ENCODE assay signal across 8 cellular contexts in the genomic region with DNA sequence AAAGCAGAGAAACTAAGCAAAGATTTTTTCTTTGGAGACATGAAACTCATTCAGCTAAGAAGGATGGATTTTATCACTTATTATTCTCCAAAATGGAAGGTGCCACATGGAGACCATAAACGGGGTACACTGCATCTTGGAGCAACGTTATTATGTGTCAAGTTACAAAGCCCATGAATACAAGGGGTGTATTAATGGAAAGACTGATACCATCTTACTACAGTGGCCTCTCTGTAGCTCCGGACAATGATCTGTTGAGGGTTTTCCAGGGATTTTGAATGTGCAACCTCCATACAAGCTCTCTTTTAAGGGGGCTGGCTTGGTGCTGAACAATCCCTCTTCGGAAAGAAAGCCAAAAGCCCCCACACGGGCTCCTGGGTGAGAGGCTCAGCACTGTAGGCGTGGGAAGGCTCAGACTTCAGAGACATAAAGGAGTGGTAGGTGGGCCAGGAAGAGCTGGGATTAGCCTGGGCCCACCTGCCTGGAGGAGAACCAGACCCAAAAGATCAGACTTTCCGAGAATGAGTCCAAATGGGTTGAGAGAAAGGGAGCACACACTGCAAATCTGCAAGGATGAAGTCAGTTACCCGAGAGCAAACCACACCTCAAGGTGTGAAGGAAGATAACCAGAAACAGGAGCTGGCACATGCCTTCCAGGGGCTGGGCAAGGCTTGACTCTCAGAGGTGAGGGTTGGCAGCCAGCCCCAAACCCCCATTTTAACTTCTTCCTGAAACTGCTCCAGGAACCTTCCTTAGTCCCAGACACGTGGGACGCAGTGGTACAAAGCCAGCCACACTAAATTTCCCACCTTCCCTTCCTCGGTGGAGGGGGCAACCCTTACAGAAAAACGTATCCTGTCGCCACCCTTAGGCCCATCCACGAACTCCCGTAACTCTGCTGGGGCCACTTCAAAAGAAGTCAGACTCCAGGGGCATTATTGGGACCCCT. TPM values are rescaled to one million over a fixed set of nuclear protein-coding genes. Genes with fewer than 3 reads are reported as not detected.
DNase-seq lines count a peak whose midpoint lies in the region; ATAC-seq and TF ChIP-seq lines count a peak whose summit lies in the region.

No MANE protein-coding gene starts in this region.

- ATAC-seq in GM19397 (IDR thresholded peaks at IDR 0.05; ENCODE audit: unreplicated experiment) (no peak), HG03045 (IDR thresholded peaks at IDR 0.05; ENCODE audit: unreplicated experiment) (no peak)

- DNase-seq in HK-2 (ENCODE audit: unreplicated experiment) (peak; percentile 24), left ventricle myocardium inferior (no peak), skeletal muscle cell (ENCODE audit: low read depth) (no peak), SIG-M5 treated with dmso at 0.1 percent for 504 hours (lab: John Stamatoyannopoulos, UW; ENCODE audit: unreplicated experiment) (no peak)
- DNase-seq in activated CD4-positive, alpha-beta memory T cell treated with anti-CD3 and anti-CD28 coated beads for 36 hours, result peak; percentile 29
- no peak for DNase-seq in stimulated activated CD4-positive, alpha-beta T cell treated with anti-CD3 and anti-CD28 coated beads, Interleukin-4, amount 100 ng/mL, for 4 hours

- POLR2A ChIA-PET in activated CD4-positive, alpha-beta memory T cell treated with anti-CD3 and anti-CD28 coated beads for 36 hours (lab: Charles Lee), result interaction anchor here (1.5 to 1.6 kb wide), 2 partner anchors 11 to 22 kb away, joined by 3 to 7 read pairs; no protein-coding TSS in a partner anchor

- CTCF ChIA-PET in activated CD4-positive, alpha-beta memory T cell treated with anti-CD3 and anti-CD28 coated beads for 36 hours (lab: Charles Lee), result interaction anchor here (0.6 to 6.4 kb wide), 3 partner anchors 13 to 22 kb away, joined by 5 to 25 read pairs (median 7); no protein-coding TSS in a partner anchor

- no peak for TF ChIP-seq CTCF in left ventricle myocardium inferior (IDR thresholded peaks at IDR 0.05; ENCODE audit: borderline replicate concordance)

- H3K27me3 Mint-ChIP-seq in activated CD4-positive, alpha-beta memory T cell treated with anti-CD3 and anti-CD28 coated beads for 36 hours, result peaks cover 3% of the 10 kb centered on the region

- H3K4me1 Mint-ChIP-seq in activated CD4-positive, alpha-beta memory T cell treated with anti-CD3 and anti-CD28 coated beads for 36 hours (ENCODE audit: low read depth), result peaks cover 76% of the 10 kb centered on the region

- peak overlapping the region; percentile 79 for H3K27ac Mint-ChIP-seq in activated CD4-positive, alpha-beta memory T cell treated with anti-CD3 and anti-CD28 coated beads for 36 hours

- H3K4me3 ChIP-seq in left ventricle myocardium inferior (peak overlapping the region; percentile 78), skeletal muscle cell (ENCODE audit: low read depth, low read length) (peak overlapping the region; percentile 95)

- H3K4me1 ChIP-seq in left ventricle myocardium inferior, result peaks cover 69% of the 10 kb centered on the region

- peaks cover 4% of the 10 kb centered on the region for H3K9me3 ChIP-seq in left ventricle myocardium inferior (replicated peaks)

- peak overlapping the region; percentile 93 for H3K27ac ChIP-seq in left ventricle myocardium inferior (replicated peaks)

- peaks cover 3% of the 10 kb centered on the region for H3K36me3 Mint-ChIP-seq in activated CD4-positive, alpha-beta memory T cell treated with anti-CD3 and anti-CD28 coated beads for 36 hours

- H3K9me3 Mint-ChIP-seq in activated CD4-positive, alpha-beta memory T cell treated with anti-CD3 and anti-CD28 coated beads for 36 hours, result peaks cover 7% of the 10 kb centered on the region

- H3K27me3 ChIP-seq in left ventricle myocardium inferior (ENCODE audit: low read depth), result no peaks in the 10 kb centered on the region

- H3K36me3 ChIP-seq in left ventricle myocardium inferior, result no peaks in the 10 kb centered on the region

- intact Hi-C loops in activated CD4-positive, alpha-beta memory T cell treated with anti-CD3 and anti-CD28 coated beads for 36 hours (cut with micrococcal nuclease), result loop anchor here (5.0 to 10.0 kb wide), 2 partner anchors 162 to 560 kb away; a partner anchor contains a TSS
- intact Hi-C loops in left ventricle myocardium inferior (cut with micrococcal nuclease), result no loop called here

- H3K4me3 Mint-ChIP-seq in activated CD4-positive, alpha-beta memory T cell treated with anti-CD3 and anti-CD28 coated beads for 36 hours, result peak overlapping the region; percentile 79

RNA-seq across cellular contexts. Expression of a gene that starts 1.5 kb away (rescaled TPM):
- 10 to 100 TPM in 1 of 2 experiments, 1 to 10 TPM in 1; 10.0 to 10.4 TPM for total RNA-seq in activated CD4-positive, alpha-beta memory T cell treated with anti-CD3 and anti-CD28 coated beads for 36 hours
- total RNA-seq in left ventricle myocardium inferior, result 13.3 TPM

RNA-seq across cellular contexts. Expression of a gene that starts 59.2 kb away (rescaled TPM):
- 10 to 100 TPM; 19.3 to 22.2 TPM for total RNA-seq in activated CD4-positive, alpha-beta memory T cell treated with anti-CD3 and anti-CD28 coated beads for 36 hours
- 11.2 TPM for total RNA-seq in left ventricle myocardium inferior

Comparison
In these comparisons a context has a peak if more than half of its experiments do, and no peak if none do; other contexts are left out.
1. DNase-seq: peak in HK-2 (single experiment) and activated CD4-positive, alpha-beta memory T cell treated with anti-CD3 and anti-CD28 coated beads for 36 hours (single experiment); none in left ventricle myocardium inferior (single experiment), skeletal muscle cell (single experiment), stimulated activated CD4-positive, alpha-beta T cell treated with anti-CD3 and anti-CD28 coated beads, Interleukin-4, amount 100 ng/mL, for 4 hours (0 of 2) and SIG-M5 treated with dmso at 0.1 percent for 504 hours (single experiment).